Comparison of ENCODE assay signal across 8 cellular contexts in the genomic region with DNA sequence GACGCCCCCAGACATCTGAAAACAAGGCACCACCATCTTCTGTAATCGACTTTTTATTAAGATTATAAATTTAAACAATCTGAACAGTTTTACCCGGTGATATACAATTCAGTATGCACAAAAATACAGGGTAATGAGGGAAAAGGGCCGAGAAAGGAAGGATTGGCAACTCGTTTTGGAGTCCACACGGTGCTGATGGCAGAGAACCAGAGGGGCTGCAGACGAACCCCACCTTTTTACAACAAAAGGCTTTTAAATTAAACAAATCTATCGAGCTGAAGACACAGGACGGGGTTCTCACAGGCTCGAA. TPM values are rescaled to one million over a fixed set of nuclear protein-coding genes. Genes with fewer than 3 reads are reported as not detected.
DNase-seq lines count a peak whose midpoint lies in the region; ATAC-seq and TF ChIP-seq lines count a peak whose summit lies in the region.

No MANE protein-coding gene starts in this region.

- TF ChIP-seq CTCF in GM06990 (IDR thresholded peaks at IDR 0.05; ENCODE audit: insufficient read depth, low read length, poor library complexity, severe bottlenecking) (no peak), fibroblast of lung (conservative IDR thresholded peaks at IDR 0.05 in 1 of 2, IDR thresholded peaks at IDR 0.05 in 1 of 2; ENCODE audit: low read depth in 1 of 2, low read length in 2 of 2) (no peak)

- H3K27me3 ChIP-seq in GM06990 (replicated peaks; ENCODE audit: control insufficient read depth, insufficient read depth, low read length), result peaks cover 1% of the 10 kb centered on the region; the same call in 1 of the 2 replicates
- no peaks in the 10 kb centered on the region for H3K27me3 ChIP-seq in fibroblast of lung (ENCODE audit: control insufficient read depth, insufficient read depth, low read length)
- H3K27me3 ChIP-seq in rectal smooth muscle tissue (ENCODE audit: control insufficient read depth, insufficient read depth, low read length), result peaks cover 3% of the 10 kb centered on the region

- no peaks in the 10 kb centered on the region for H4K20me1 ChIP-seq in fibroblast of lung (ENCODE audit: control insufficient read depth, extremely low read depth, insufficient read depth, low read length)

- H3K36me3 ChIP-seq in GM06990 (ENCODE audit: control insufficient read depth, insufficient read depth, low read length), result no peaks in the 10 kb centered on the region
- H3K36me3 ChIP-seq in SK-N-MC (ENCODE audit: insufficient read depth, low read length), result no peaks in the 10 kb centered on the region
- no peaks in the 10 kb centered on the region for H3K36me3 ChIP-seq in fibroblast of lung (ENCODE audit: control insufficient read depth, insufficient read depth, low read length)
- H3K36me3 ChIP-seq in rectal smooth muscle tissue (ENCODE audit: control insufficient read depth, insufficient read depth, low read length), result no peaks in the 10 kb centered on the region

- H3K27ac ChIP-seq in SK-N-MC (peak overlapping the region; percentile 88), fibroblast of lung (ENCODE audit: insufficient read depth, low read length) (peak overlapping the region; percentile 93), rectal smooth muscle tissue (ENCODE audit: low read depth, low read length) (peak overlapping the region; percentile 99)

- H3K4me1 ChIP-seq in fibroblast of lung (ENCODE audit: control insufficient read depth, extremely low read depth, insufficient read depth, low read length), result peaks cover 15% of the 10 kb centered on the region
- H3K4me1 ChIP-seq in rectal smooth muscle tissue (ENCODE audit: control insufficient read depth, insufficient read depth, low read length), result peaks cover 3% of the 10 kb centered on the region

- H3K9me3 ChIP-seq in SK-N-MC (ENCODE audit: low read depth, low read length), result no peaks in the 10 kb centered on the region
- no peaks in the 10 kb centered on the region for H3K9me3 ChIP-seq in fibroblast of lung (ENCODE audit: control insufficient read depth, insufficient read depth, low read depth, low read length)

- no peak overlapping the region for H2AFZ ChIP-seq in fibroblast of lung (ENCODE audit: low read length)

- ATAC-seq in HG03378 (IDR thresholded peaks at IDR 0.05; ENCODE audit: unreplicated experiment) (no peak), GM18505 (IDR thresholded peaks at IDR 0.05; ENCODE audit: unreplicated experiment) (no peak)

- no peak for TF ChIP-seq POLR2A in GM18505 (IDR thresholded peaks at IDR 0.05; ENCODE audit: borderline replicate concordance, extremely low read depth, insufficient read depth, insufficient read length)

- H3K9ac ChIP-seq in SK-N-MC (ENCODE audit: insufficient read length), result peak overlapping the region; percentile 58
- peak overlapping the region; percentile 84 for H3K9ac ChIP-seq in fibroblast of lung (ENCODE audit: insufficient read depth, low read length)
- peak overlapping the region; percentile 38 for H3K9ac ChIP-seq in rectal smooth muscle tissue (ENCODE audit: low read length)

- DNase-seq in GM06990 (ENCODE audit: extremely low read depth, insufficient read length) (no peak), SK-N-MC (ENCODE audit: low read depth, low spot score) (no peak), fibroblast of lung (ENCODE audit: low read depth in 2 of 2) (no peak), C1 segment of cervical spinal cord (lab: John Stamatoyannopoulos, UW) (no peak), NCI-H128 (lab: John Stamatoyannopoulos, UW; ENCODE audit: unreplicated experiment) (no peak)

- peaks cover 21% of the 10 kb centered on the region for H3K79me2 ChIP-seq in fibroblast of lung (ENCODE audit: control insufficient read depth, insufficient read depth, low read length)

- peak overlapping the region; percentile 65 for H3K4me3 ChIP-seq in GM06990 (replicated peaks; ENCODE audit: low read depth, low read length)
- peak overlapping the region; percentile 89 for H3K4me3 ChIP-seq in SK-N-MC
- peak overlapping the region; percentile 80 to 96 (median 95) for H3K4me3 ChIP-seq in fibroblast of lung (replicated peaks in 1 of 4; ENCODE audit: control extremely low read depth in 1 of 4, insufficient read depth in 1 of 4, low read depth in 3 of 4, low read length in 4 of 4)
- H3K4me3 ChIP-seq in rectal smooth muscle tissue (ENCODE audit: low read length), result peak overlapping the region; percentile 77

- H3K4me2 ChIP-seq in fibroblast of lung (ENCODE audit: extremely low read depth, insufficient read depth, low read length), result peak overlapping the region; percentile 91

RNA-seq across cellular contexts. Expression of a gene that starts 2.6 kb away (rescaled TPM):
- total RNA-seq in fibroblast of lung, result 71.5 and 97.3 TPM in 2 replicates
- polyA plus RNA-seq in fibroblast of lung, result 4.1 and 9.2 TPM in 2 replicates
- 13.6 and 19.5 TPM in 2 replicates for polyA plus RNA-seq in fibroblast of lung (2012)
- polyA minus RNA-seq in fibroblast of lung (ENCODE audit: low replicate concordance), result 4.1 and 7.5 TPM in 2 replicates
